21 cellular contexts compared by ENCODE assay signal in the genomic region with DNA sequence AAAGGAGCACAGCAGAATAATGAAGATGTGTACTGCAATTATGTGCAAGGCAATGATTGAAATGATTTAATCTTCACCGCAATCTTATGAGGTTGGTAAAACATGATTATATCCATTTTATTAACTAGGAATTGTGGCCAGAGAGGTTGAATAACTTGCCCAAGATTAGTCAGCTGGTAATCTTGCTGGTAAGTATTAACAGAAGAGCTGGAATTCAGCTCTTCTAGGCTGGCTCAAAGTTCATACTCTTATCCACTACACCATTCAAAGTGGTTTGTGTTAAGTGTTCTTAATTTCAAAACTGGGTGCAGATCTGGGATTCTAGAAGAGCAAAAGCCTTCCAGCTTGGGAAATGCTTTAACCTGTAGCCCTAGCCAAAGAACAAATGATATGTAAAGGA.
"Had no signal": no experiment of that assay in that cellular context is flagged by ENCODE, and none has a peak within 500 bp of the region (broad histone marks: within the 10 kb centered on the region; RNA-seq: fewer than 3 reads in every experiment).

No MANE protein-coding gene starts in this region.

- H3K27ac ChIP-seq: dorsolateral prefrontal cortex, esophagus muscularis mucosa, gastrocnemius medialis, tibial artery, upper lobe of left lung, uterus had no signal

- H3K4me1 ChIP-seq: tibial artery, uterus had no signal

- FAIRE-seq: endometrium, islet of Langerhans had no signal

- H3K27me3 ChIP-seq: dorsolateral prefrontal cortex, esophagus muscularis mucosa, gastrocnemius medialis, tibial artery, upper lobe of left lung, uterus had no signal

- H3K36me3 ChIP-seq: esophagus muscularis mucosa, gastrocnemius medialis, tibial artery, upper lobe of left lung, uterus had no signal

- DNase-seq: cortex of kidney; dorsolateral prefrontal cortex; effector memory CD4-positive, alpha-beta T cell; gastrocnemius medialis; head of caudate nucleus; hippocampal formation; left ventricle myocardium superior; mesenchymal stem cell; midbrain; nephron progenitor cell; posterior cingulate gyrus; right cardiac atrium; stimulated activated CD4-positive, alpha-beta T cell treated with anti-CD3 and anti-CD28 coated beads, Interleukin-4, amount 100 ng/mL, for 1 hour; tibial artery; upper lobe of left lung; uterus had no signal

- H3K9me3 ChIP-seq: esophagus muscularis mucosa, gastrocnemius medialis, tibial artery, upper lobe of left lung, uterus had no signal

- H3K4me3 ChIP-seq: dorsolateral prefrontal cortex, esophagus muscularis mucosa, gastrocnemius medialis, lung, tibial artery, upper lobe of left lung, uterus had no signal

- ATAC-seq: gastrocnemius medialis; left ventricle myocardium superior; right cardiac atrium; stimulated activated memory B cell treated with anti-CD40 and anti-IgM and Interleukin-4, amounts not matched to agents 10 μg/mL and 1 μg/mL and 100 μg/mL, for 72 hours had no signal
